In genomic region chr5:95913663-95914062, GRCh38 we compare ENCODE assay signal across 16 cellular contexts.
"Had no signal": no experiment of that assay in that cellular context is flagged by ENCODE, and none has a peak within 500 bp of the region (broad histone marks: within the 10 kb centered on the region; RNA-seq: fewer than 3 reads in every experiment).

No MANE protein-coding gene starts in this region.

- H3K36me3 ChIP-seq: transverse colon, WERI-Rb-1 had no signal

- H3K27me3 Mint-ChIP-seq: activated CD4-positive, alpha-beta memory T cell treated with anti-CD3 and anti-CD28 coated beads, Interleukin-2, amount 10 ng/mL, durations not matched to agents 7 days and 5 days; activated CD4-positive, alpha-beta T cell treated with anti-CD3 and anti-CD28 coated beads for 36 hours; activated T-cell treated with anti-CD3 and anti-CD28 coated beads, Interleukin-2, amount 50 U/mL, for 24 hours; naive B cell had no signal

- ATAC-seq: activated CD4-positive, alpha-beta T cell treated with anti-CD3 and anti-CD28 coated beads for 36 hours; left lobe of liver; right cardiac atrium had no signal

- H3K9me3 ChIP-seq: transverse colon, vagina had no signal

- H3K9me3 Mint-ChIP-seq: activated CD4-positive, alpha-beta memory T cell treated with anti-CD3 and anti-CD28 coated beads, Interleukin-2, amount 10 ng/mL, durations not matched to agents 7 days and 5 days; activated T-cell treated with anti-CD3 and anti-CD28 coated beads, Interleukin-2, amount 50 U/mL, for 24 hours; naive B cell had no signal

- H3K4me3 Mint-ChIP-seq: activated CD4-positive, alpha-beta memory T cell treated with anti-CD3 and anti-CD28 coated beads, Interleukin-2, amount 10 ng/mL, durations not matched to agents 7 days and 5 days; activated CD4-positive, alpha-beta T cell treated with anti-CD3 and anti-CD28 coated beads for 36 hours; activated T-cell treated with anti-CD3 and anti-CD28 coated beads, Interleukin-2, amount 50 U/mL, for 24 hours; naive B cell had no signal

- H3K27me3 ChIP-seq: transverse colon, vagina had no signal

- H3K4me3 ChIP-seq: transverse colon, vagina had no signal

- H3K27ac ChIP-seq: transverse colon, vagina, WERI-Rb-1 had no signal

- DNase-seq: activated CD4-positive, alpha-beta memory T cell treated with anti-CD3 and anti-CD28 coated beads, Interleukin-2, amount 10 ng/mL, durations not matched to agents 7 days and 5 days; activated CD4-positive, alpha-beta T cell treated with anti-CD3 and anti-CD28 coated beads for 36 hours; activated effector memory CD4-positive, alpha-beta T cell treated with Interleukin-2 at 50 U/mL for 16 hours; activated naive CD4-positive, alpha-beta T cell treated with anti-CD3 and anti-CD28 coated beads, Interleukin-2, amount 50 U/mL, for 16 hours; activated T-cell treated with anti-CD3 and anti-CD28 coated beads, Interleukin-2, amount 50 U/mL, for 24 hours; dermis blood vessel endothelial cell; islet precursor cell; naive B cell; right cardiac atrium; small intestine; stimulated activated CD4-positive, alpha-beta T cell treated with anti-CD3 and anti-CD28 coated beads, Interleukin-4, amount 100 ng/mL, for 24 hours; stimulated activated naive CD4-positive, alpha-beta T cell; transverse colon; WERI-Rb-1 had no signal

- H3K27ac Mint-ChIP-seq: activated CD4-positive, alpha-beta memory T cell treated with anti-CD3 and anti-CD28 coated beads, Interleukin-2, amount 10 ng/mL, durations not matched to agents 7 days and 5 days; activated CD4-positive, alpha-beta T cell treated with anti-CD3 and anti-CD28 coated beads for 36 hours; activated T-cell treated with anti-CD3 and anti-CD28 coated beads, Interleukin-2, amount 50 U/mL, for 24 hours; naive B cell had no signal
